8 cellular contexts compared by ENCODE assay signal in genomic region chr22:36409911-36410756, GRCh38. TPM values are rescaled to one million over a fixed set of nuclear protein-coding genes. Genes with fewer than 3 reads are reported as not detected.
DNase-seq lines count a peak whose midpoint lies in the region; ATAC-seq, FAIRE-seq and TF ChIP-seq lines count a peak whose summit lies in the region.

No MANE protein-coding gene starts in this region.

- H3K9me3 Mint-ChIP-seq in activated T-cell treated with anti-CD3 and anti-CD28 coated beads, Interleukin-2, amount 50 U/mL, for 24 hours = no peaks in the 10 kb centered on the region
- no peaks in the 10 kb centered on the region for H3K9me3 Mint-ChIP-seq in naive thymus-derived CD8-positive, alpha-beta T cell

- TF ChIP-seq POLR2A in GM12892 (IDR thresholded peaks at IDR 0.05; ENCODE audit: low read depth, low read length) = peak; percentile 66; the same call in 1 of the 2 replicates

- ATAC-seq in esophagus mucosa = peak; percentile 95
- ATAC-seq in naive thymus-derived CD8-positive, alpha-beta T cell = peak; percentile 72 to 76
- ATAC-seq in stimulated activated naive CD8-positive, alpha-beta T cell treated with anti-CD3 and anti-CD28 coated beads, Interleukin-15, Interleukin-2, amounts not matched to agents 100 U/mL and 50 U/mL, for 24 hours = peak; percentile 49
- ATAC-seq in HG03159 (IDR thresholded peaks at IDR 0.05; ENCODE audit: unreplicated experiment) = no peak

- H3K27ac Mint-ChIP-seq in activated T-cell treated with anti-CD3 and anti-CD28 coated beads, Interleukin-2, amount 50 U/mL, for 24 hours = peak overlapping the region; percentile 80
- peak overlapping the region; percentile 75 to 94 (median 87) for H3K27ac Mint-ChIP-seq in naive thymus-derived CD8-positive, alpha-beta T cell

- H3K36me3 Mint-ChIP-seq in activated T-cell treated with anti-CD3 and anti-CD28 coated beads, Interleukin-2, amount 50 U/mL, for 24 hours (ENCODE audit: low read depth) = no peaks in the 10 kb centered on the region
- H3K36me3 Mint-ChIP-seq in naive thymus-derived CD8-positive, alpha-beta T cell = no peaks in the 10 kb centered on the region

- peak overlapping the region; percentile 72 for H3K4me3 Mint-ChIP-seq in activated T-cell treated with anti-CD3 and anti-CD28 coated beads, Interleukin-2, amount 50 U/mL, for 24 hours
- peak overlapping the region; percentile 64 to 86 (median 80) for H3K4me3 Mint-ChIP-seq in naive thymus-derived CD8-positive, alpha-beta T cell

- H3K27me3 Mint-ChIP-seq in activated T-cell treated with anti-CD3 and anti-CD28 coated beads, Interleukin-2, amount 50 U/mL, for 24 hours = no peaks in the 10 kb centered on the region
- H3K27me3 Mint-ChIP-seq in naive thymus-derived CD8-positive, alpha-beta T cell = no peaks in the 10 kb centered on the region

- peak; percentile 77 for FAIRE-seq in GM12892 (lab: Jason Lieb, UNC)

- DNase-seq in GM12892 (ENCODE audit: insufficient read length) (peak; percentile 63), NCI-H2171 treated with DMSO at 0.1 percent for 48 hours (lab: John Stamatoyannopoulos, UW) (peak; percentile 99), NCI-H1694 (lab: John Stamatoyannopoulos, UW) (no peak)
- peak; percentile 71 for DNase-seq in activated T-cell treated with anti-CD3 and anti-CD28 coated beads, Interleukin-2, amount 50 U/mL, for 24 hours
- peak; percentile 43 to 90 (median 68) for DNase-seq in naive thymus-derived CD8-positive, alpha-beta T cell
- DNase-seq in stimulated activated naive CD8-positive, alpha-beta T cell treated with anti-CD3 and anti-CD28 coated beads, Interleukin-15, Interleukin-2, amounts not matched to agents 100 U/mL and 50 U/mL, for 24 hours = peak; percentile 62

- H3K4me1 Mint-ChIP-seq in activated T-cell treated with anti-CD3 and anti-CD28 coated beads, Interleukin-2, amount 50 U/mL, for 24 hours (ENCODE audit: low read depth) = peaks cover 47% of the 10 kb centered on the region
- peaks cover 20 to 66% (median 55%) of the 10 kb centered on the region in 4 donors for H3K4me1 Mint-ChIP-seq in naive thymus-derived CD8-positive, alpha-beta T cell

- POLR2A ChIA-PET in naive thymus-derived CD8-positive, alpha-beta T cell (lab: Charles Lee) = interaction anchor here (0.6 to 3.9 kb wide), 13 partner anchors 8 to 102 kb away, joined by 3 to 18 read pairs (median 4); partner anchors contain the start of gene MYH9

RNA-seq across cellular contexts. Expression of gene MYH9, which starts 22.4 kb away (rescaled TPM):
- polyA plus RNA-seq in GM12892 (2012; ENCODE audit: missing spikeins) = 155 TPM
- 487 TPM for total RNA-seq in esophagus mucosa
- 100 to 1,000 TPM; 711 to 718 TPM for total RNA-seq in naive thymus-derived CD8-positive, alpha-beta T cell
- 100 to 1,000 TPM in 2 of 3 donors, 10 to 100 TPM in 1; 51.2 to 389 (median 105) TPM for polyA plus RNA-seq in naive thymus-derived CD8-positive, alpha-beta T cell
